In the genomic region with DNA sequence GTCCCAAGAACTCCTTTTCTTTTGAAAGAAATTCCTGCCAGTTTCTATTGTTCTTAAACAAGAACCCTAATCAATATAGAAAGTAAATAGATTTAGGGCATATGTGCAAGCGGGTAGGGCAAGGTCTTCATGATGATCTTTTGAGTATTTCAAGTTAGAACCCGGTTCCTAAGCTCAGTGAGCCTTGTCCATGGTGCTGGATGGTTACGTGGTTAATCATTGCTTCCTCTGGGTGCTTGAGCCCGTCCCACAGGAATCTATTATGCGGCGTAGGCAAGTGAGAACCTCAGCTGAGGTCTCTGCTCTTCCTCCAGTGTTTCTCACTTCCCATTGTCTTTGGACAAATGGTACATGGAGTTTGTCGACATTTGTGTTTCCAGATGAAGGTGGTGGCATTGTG, we compare ENCODE assay signal across 1 cellular context.
TF ChIP-seq lines count a peak whose summit lies in the region.

No MANE protein-coding gene starts in this region.

TF ChIP-seq in HCT116, 20 proteins besides CTCF, POLR2A, EP300 and RAD21 (continued from another document):
- TF ChIP-seq, protein P1, sequence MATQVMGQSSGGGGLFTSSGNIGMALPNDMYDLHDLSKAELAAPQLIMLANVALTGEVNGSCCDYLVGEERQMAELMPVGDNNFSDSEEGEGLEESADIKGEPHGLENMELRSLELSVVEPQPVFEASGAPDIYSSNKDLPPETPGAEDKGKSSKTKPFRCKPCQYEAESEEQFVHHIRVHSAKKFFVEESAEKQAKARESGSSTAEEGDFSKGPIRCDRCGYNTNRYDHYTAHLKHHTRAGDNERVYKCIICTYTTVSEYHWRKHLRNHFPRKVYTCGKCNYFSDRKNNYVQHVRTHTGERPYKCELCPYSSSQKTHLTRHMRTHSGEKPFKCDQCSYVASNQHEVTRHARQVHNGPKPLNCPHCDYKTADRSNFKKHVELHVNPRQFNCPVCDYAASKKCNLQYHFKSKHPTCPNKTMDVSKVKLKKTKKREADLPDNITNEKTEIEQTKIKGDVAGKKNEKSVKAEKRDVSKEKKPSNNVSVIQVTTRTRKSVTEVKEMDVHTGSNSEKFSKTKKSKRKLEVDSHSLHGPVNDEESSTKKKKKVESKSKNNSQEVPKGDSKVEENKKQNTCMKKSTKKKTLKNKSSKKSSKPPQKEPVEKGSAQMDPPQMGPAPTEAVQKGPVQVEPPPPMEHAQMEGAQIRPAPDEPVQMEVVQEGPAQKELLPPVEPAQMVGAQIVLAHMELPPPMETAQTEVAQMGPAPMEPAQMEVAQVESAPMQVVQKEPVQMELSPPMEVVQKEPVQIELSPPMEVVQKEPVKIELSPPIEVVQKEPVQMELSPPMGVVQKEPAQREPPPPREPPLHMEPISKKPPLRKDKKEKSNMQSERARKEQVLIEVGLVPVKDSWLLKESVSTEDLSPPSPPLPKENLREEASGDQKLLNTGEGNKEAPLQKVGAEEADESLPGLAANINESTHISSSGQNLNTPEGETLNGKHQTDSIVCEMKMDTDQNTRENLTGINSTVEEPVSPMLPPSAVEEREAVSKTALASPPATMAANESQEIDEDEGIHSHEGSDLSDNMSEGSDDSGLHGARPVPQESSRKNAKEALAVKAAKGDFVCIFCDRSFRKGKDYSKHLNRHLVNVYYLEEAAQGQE (IDR thresholded peaks at IDR 0.05; ENCODE audit: low read depth) = peak; percentile 37
